In genomic region chr12:120617767-120618166, GRCh38 we compare ENCODE assay signal across 4 cellular contexts. TPM values are rescaled to one million over a fixed set of nuclear protein-coding genes. Genes with fewer than 3 reads are reported as not detected.
"Had no signal": no experiment of that assay in that cellular context is flagged by ENCODE, and none has a peak within 500 bp of the region (broad histone marks: within the 10 kb centered on the region; RNA-seq: fewer than 3 reads in every experiment).

No MANE protein-coding gene starts in this region.

RNA-seq across cellular contexts. Expression of gene CABP1, which starts 22.7 kb away (rescaled TPM):
- total RNA-seq: LHCN-M2, M059J, MCF 10A, NCI-H460 had no signal
